In genomic region chr2:236545814-236546480, GRCh38 we compare ENCODE assay signal across 9 cellular contexts. TPM values are rescaled to one million over a fixed set of nuclear protein-coding genes. Genes with fewer than 3 reads are reported as not detected.
DNase-seq lines count a peak whose midpoint lies in the region; ATAC-seq and TF ChIP-seq lines count a peak whose summit lies in the region.
"Had no signal": no experiment of that assay in that cellular context is flagged by ENCODE, and none has a peak within 500 bp of the region (broad histone marks: within the 10 kb centered on the region; RNA-seq: fewer than 3 reads in every experiment).

No MANE protein-coding gene starts in this region.

- H3K36me3 ChIP-seq in aorta (ENCODE audit: control insufficient read depth in 1 of 2, insufficient read depth in 2 of 2, low read length in 1 of 2) (no peaks in the 10 kb centered on the region), psoas muscle (ENCODE audit: insufficient read depth in 1 of 2, low read depth in 1 of 2) (no peaks in the 10 kb centered on the region)
- H3K36me3 ChIP-seq: thoracic aorta had no signal

- ATAC-seq in GM18517 (IDR thresholded peaks at IDR 0.05; ENCODE audit: unreplicated experiment) (peak; percentile 59), GM21619 (IDR thresholded peaks at IDR 0.05; ENCODE audit: unreplicated experiment) (peak; percentile 58), aorta (ENCODE audit: low FRiP score) (no peak), psoas muscle (no peak)

- H3K27me3 ChIP-seq in aorta (ENCODE audit: control insufficient read depth in 1 of 2, insufficient read depth in 2 of 2, low read length in 1 of 2) (no peaks in the 10 kb centered on the region), psoas muscle (ENCODE audit: insufficient read depth in 3 of 3, low read length in 2 of 3) (no peaks in the 10 kb centered on the region)

- DNase-seq in KG1 (lab: John Stamatoyannopoulos, UW) (peak; percentile 33), medulla oblongata (ENCODE audit: extremely low spot score) (peak; percentile 18), NCI-H526 (lab: John Stamatoyannopoulos, UW) (no peak), aorta (no peak), psoas muscle (no peak), coronary artery (ENCODE audit: low spot score) (no peak)

- intact Hi-C loops in aorta (cut with DNase I), result no loop called here
- intact Hi-C loops in psoas muscle (cut with DNase I), result no loop called here

- no peaks in the 10 kb centered on the region for H3K4me1 ChIP-seq in aorta (ENCODE audit: control insufficient read depth in 1 of 2, insufficient read depth in 2 of 2, low read length in 2 of 2)
- H3K4me1 ChIP-seq in psoas muscle, result no peaks in the 10 kb centered on the region

- WGBS in aorta, 2 donors, result 87 to 88% methylated on average over 13 of the region's 13 CpGs
- 33 to 50% (median 40%) methylated on average over 13 of the region's 13 CpGs for WGBS in psoas muscle, 3 donors

- H3K9me3 ChIP-seq in aorta (ENCODE audit: control insufficient read depth, low read length), result no peaks in the 10 kb centered on the region
- H3K9me3 ChIP-seq in psoas muscle, result no peaks in the 10 kb centered on the region

- H3K27ac ChIP-seq in aorta (ENCODE audit: low read depth in 1 of 2, low read length in 2 of 2) (no peak overlapping the region), psoas muscle (no peak overlapping the region), coronary artery (no peak overlapping the region)
- H3K27ac ChIP-seq: thoracic aorta had no signal

- TF ChIP-seq CTCF in psoas muscle (IDR thresholded peaks at IDR 0.05) (no peak), coronary artery (IDR thresholded peaks at IDR 0.05) (no peak)

- H3K4me3 ChIP-seq in aorta (ENCODE audit: low read length in 2 of 2), result no peak overlapping the region
- no peak overlapping the region for H3K4me3 ChIP-seq in psoas muscle
- no peak overlapping the region for H3K4me3 ChIP-seq in coronary artery
- H3K4me3 ChIP-seq: thoracic aorta had no signal

RNA-seq across cellular contexts. Expression of gene ACKR3, which starts 23.7 kb away (rescaled TPM):
- total RNA-seq in aorta (100 to 1,000 TPM; 113 to 116 TPM), psoas muscle (10 to 100 TPM in 3 of 4 donors, 1 to 10 TPM in 1; 7.8 to 23.2 (median 13.7) TPM)
- polyA plus RNA-seq in aorta (10 to 100 TPM in 1 of 2 donors, 1 to 10 TPM in 1; 7.0 to 37.5 TPM), psoas muscle (10 to 100 TPM; 14.7 to 25.3 (median 20.4) TPM)

Comparison
In these comparisons a context has a peak if more than half of its experiments do, and no peak if none do; other contexts are left out.
1. ATAC-seq: peak in GM18517 (single experiment) and GM21619 (single experiment); none in aorta (single experiment) and psoas muscle (0 of 4).
2. DNase-seq: peak in KG1 (single experiment) and medulla oblongata (single experiment); none in NCI-H526 (0 of 2), aorta (0 of 2), psoas muscle (0 of 2) and coronary artery (single experiment).
3. RNA of gene ACKR3, which starts 23.7 kb away (total RNA-seq): 113 to 116 TPM in aorta; 7.8 to 23.2 TPM in psoas muscle; every median in the first group is over 4 times any median in the second.